ENCODE assay signal across 15 cellular contexts in the genomic region with DNA sequence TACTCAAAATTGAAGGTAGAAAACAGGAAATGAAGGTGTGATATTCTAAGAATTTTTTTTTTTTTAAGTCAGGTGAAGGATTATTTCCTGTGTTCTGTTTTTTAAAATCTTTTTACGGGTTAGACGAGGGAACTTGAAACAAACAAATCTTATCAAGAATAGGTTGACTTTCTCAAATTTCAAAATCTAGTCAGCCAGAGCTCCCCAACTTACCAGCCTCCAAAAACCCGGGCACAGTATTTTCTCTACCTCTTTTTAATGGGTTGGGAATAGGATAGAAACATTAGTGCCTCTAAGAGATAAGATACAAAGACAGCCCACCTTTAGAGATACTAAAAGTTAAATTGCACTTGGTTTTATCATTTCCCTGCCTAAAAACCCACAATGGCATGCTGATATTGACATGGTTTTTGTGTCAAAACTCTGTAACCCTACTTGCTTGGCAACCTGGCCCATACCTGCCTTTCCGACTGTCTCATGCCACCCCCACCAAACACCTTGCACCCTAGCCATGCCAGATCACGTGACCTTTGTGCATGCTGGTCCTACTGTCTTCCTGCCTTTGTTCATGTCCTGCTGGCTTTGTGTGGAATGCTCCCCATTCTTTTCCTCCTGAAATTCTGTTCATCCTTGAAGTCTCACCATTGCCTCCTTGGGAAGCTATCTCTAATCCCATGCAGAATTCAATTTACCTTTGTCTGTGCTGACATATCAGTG. TPM values are rescaled to one million over a fixed set of nuclear protein-coding genes. Genes with fewer than 3 reads are reported as not detected.
DNase-seq lines count a peak whose midpoint lies in the region; ATAC-seq and TF ChIP-seq lines count a peak whose summit lies in the region.
"Had no signal": no experiment of that assay in that cellular context is flagged by ENCODE, and none has a peak within 500 bp of the region (broad histone marks: within the 10 kb centered on the region; RNA-seq: fewer than 3 reads in every experiment).

No MANE protein-coding gene starts in this region.

- peaks cover 72% of the 10 kb centered on the region for H3K36me3 Mint-ChIP-seq in activated CD4-positive, alpha-beta T cell treated with anti-CD3 and anti-CD28 coated beads, Interleukin-2, amount 10 ng/mL, durations not matched to agents 7 days and 5 days (ENCODE audit: low read depth)
- H3K36me3 Mint-ChIP-seq in T-cell (peaks cover 60% of the 10 kb centered on the region), progenitor cell of endocrine pancreas (ENCODE audit: insufficient read depth) (peaks cover 11% of the 10 kb centered on the region)

- no peaks in the 10 kb centered on the region for H3K9me3 ChIP-seq in mammary epithelial cell (replicated peaks; ENCODE audit: insufficient read depth, low read length)
- H3K9me3 ChIP-seq: A549, esophagus muscularis mucosa, left ventricle myocardium inferior, neutrophil, tibial artery had no signal

- no TSS peak for BruUV-seq in mammary epithelial cell (replicated peaks; lab: Mats Ljungman, UMichigan)

- TF ChIP-seq CTCF in progenitor cell of endocrine pancreas (IDR thresholded peaks at IDR 0.05; ENCODE audit: unreplicated experiment), result no peak
- no peak for TF ChIP-seq CTCF in mammary epithelial cell (conservative IDR thresholded peaks at IDR 0.05 in 1 of 2, IDR thresholded peaks at IDR 0.05 in 1 of 2; ENCODE audit: extremely low read depth in 1 of 2, insufficient read depth in 1 of 2, low read depth in 1 of 2, low read length in 2 of 2)

- POLR2A ChIA-PET in activated CD4-positive, alpha-beta T cell treated with anti-CD3 and anti-CD28 coated beads, Interleukin-2, amount 10 ng/mL, durations not matched to agents 7 days and 5 days (lab: Charles Lee), result no interaction called here
- POLR2A ChIA-PET in T-cell (lab: Charles Lee), result interaction anchor here in 1 of 2 donors (0.6 to 2.8 kb wide), 8 partner anchors 21 to 136 kb away, joined by 3 to 10 read pairs (median 3); partner anchors contain the start of gene NIPAL3

- H3K4me1 ChIP-seq in mammary epithelial cell (ENCODE audit: insufficient read depth, low read length), result peaks cover 4% of the 10 kb centered on the region

- no peaks in the 10 kb centered on the region for H3K27me3 Mint-ChIP-seq in activated CD4-positive, alpha-beta T cell treated with anti-CD3 and anti-CD28 coated beads, Interleukin-2, amount 10 ng/mL, durations not matched to agents 7 days and 5 days
- peaks cover 0 to 2% of the 10 kb centered on the region in 2 donors for H3K27me3 Mint-ChIP-seq in T-cell
- no peaks in the 10 kb centered on the region for H3K27me3 Mint-ChIP-seq in progenitor cell of endocrine pancreas

- no peaks in the 10 kb centered on the region for H3K27me3 ChIP-seq in mammary epithelial cell (ENCODE audit: insufficient read depth, low read length)
- H3K27me3 ChIP-seq: esophagus muscularis mucosa had no signal

- H4K20me1 ChIP-seq in mammary epithelial cell (ENCODE audit: insufficient read depth, low read length), result no peaks in the 10 kb centered on the region

- H3K4me1 Mint-ChIP-seq in activated CD4-positive, alpha-beta T cell treated with anti-CD3 and anti-CD28 coated beads, Interleukin-2, amount 10 ng/mL, durations not matched to agents 7 days and 5 days, result peaks cover 68% of the 10 kb centered on the region
- H3K4me1 Mint-ChIP-seq in T-cell (peaks cover 70 to 87% (median 78%) of the 10 kb centered on the region in 3 donors), progenitor cell of endocrine pancreas (ENCODE audit: low read depth) (peaks cover 44% of the 10 kb centered on the region)

- intact Hi-C loops in mammary epithelial cell (cut with micrococcal nuclease), result loop anchor here (10.0 kb wide), 1 partner anchor 312 kb away; no protein-coding TSS in a partner anchor

- peak overlapping the region; percentile 66 for H3K4me3 Mint-ChIP-seq in activated CD4-positive, alpha-beta T cell treated with anti-CD3 and anti-CD28 coated beads, Interleukin-2, amount 10 ng/mL, durations not matched to agents 7 days and 5 days
- H3K4me3 Mint-ChIP-seq in T-cell (peak overlapping the region; percentile 78 to 100 (median 81)), progenitor cell of endocrine pancreas (ENCODE audit: low read depth) (no peak overlapping the region)

- no peak overlapping the region for H3K4me2 ChIP-seq in mammary epithelial cell (ENCODE audit: insufficient read depth, low read depth, low read length)
- H3K4me2 ChIP-seq: A549 had no signal

- CTCF ChIA-PET in activated CD4-positive, alpha-beta T cell treated with anti-CD3 and anti-CD28 coated beads, Interleukin-2, amount 10 ng/mL, durations not matched to agents 7 days and 5 days (lab: Charles Lee), result interaction anchor here (0.6 to 1.9 kb wide), 10 partner anchors 8 to 541 kb away, joined by 3 to 5 read pairs (median 4); partner anchors contain the start of gene NIPAL3
- CTCF ChIA-PET in T-cell (lab: Charles Lee) (interaction anchor here in 1 of 2 donors (0.8 to 2.9 kb wide), 6 partner anchors 10 to 91 kb away, joined by 3 to 12 read pairs (median 4); partner anchors contain the start of gene NIPAL3), mammary epithelial cell (lab: Charles Lee; ENCODE audit: low non-redundant PET) (no interaction called here)

- no peak for DNase-seq in activated CD4-positive, alpha-beta T cell treated with anti-CD3 and anti-CD28 coated beads, Interleukin-2, amount 10 ng/mL, durations not matched to agents 7 days and 5 days
- no peak for DNase-seq in activated CD4-positive, alpha-beta T cell treated with anti-CD3 and anti-CD28 coated beads, Interleukin-2, amount 50 U/mL, for 1 hour
- peak in 21 of 34 experiments; percentile 22 to 61 (median 48) for DNase-seq in T-cell
- peak; percentile 47 for DNase-seq in cerebellar cortex (ENCODE audit: low spot score)
- DNase-seq in progenitor cell of endocrine pancreas (ENCODE audit: low spot score, unreplicated experiment), result no peak
- no peak for DNase-seq in mammary epithelial cell
- no peak for DNase-seq in NCI-H1092 treated with DMSO at 0.1 percent for 48 hours (lab: John Stamatoyannopoulos, UW)
- DNase-seq: left ventricle myocardium inferior, tibial artery had no signal

- ATAC-seq in T-cell (replicated peaks in 1 of 4) (peak in 2 of 4 experiments; percentile 1 to 4), GM18873 (IDR thresholded peaks at IDR 0.05; ENCODE audit: low FRiP score, unreplicated experiment) (no peak)
- ATAC-seq: A549 had no signal

- no peak overlapping the region for H3K27ac ChIP-seq in mammary epithelial cell (ENCODE audit: insufficient read depth, low read depth, low read length)
- H3K27ac ChIP-seq: A549, esophagus muscularis mucosa, left ventricle myocardium inferior, neutrophil, SK-N-MC, tibial artery had no signal

- peaks cover 70% of the 10 kb centered on the region for H3K79me2 ChIP-seq in mammary epithelial cell (ENCODE audit: insufficient read depth, low read length)

- dilution Hi-C loops in mammary epithelial cell (cut with HindIII; ENCODE audit: low sequenced_read_pairs), result no loop called here

- in situ Hi-C loops in mammary epithelial cell (cut with MboI; ENCODE audit: low sequenced_read_pairs in 2 of 2), result no loop called here

- H3K4me3 ChIP-seq in mammary epithelial cell (replicated peaks in 1 of 3; ENCODE audit: insufficient read depth in 1 of 3, low read depth in 2 of 3, low read length in 3 of 3), result no peak overlapping the region
- H3K4me3 ChIP-seq: A549, esophagus muscularis mucosa, left ventricle myocardium inferior, SK-N-MC, tibial artery had no signal

- peak overlapping the region; percentile 91 for H3K27ac Mint-ChIP-seq in activated CD4-positive, alpha-beta T cell treated with anti-CD3 and anti-CD28 coated beads, Interleukin-2, amount 10 ng/mL, durations not matched to agents 7 days and 5 days
- H3K27ac Mint-ChIP-seq in T-cell, result peak overlapping the region; percentile 92 to 99
- peak overlapping the region; percentile 3 for H3K27ac Mint-ChIP-seq in progenitor cell of endocrine pancreas

- peaks cover 8% of the 10 kb centered on the region for H3K9me3 Mint-ChIP-seq in activated CD4-positive, alpha-beta T cell treated with anti-CD3 and anti-CD28 coated beads, Interleukin-2, amount 10 ng/mL, durations not matched to agents 7 days and 5 days
- H3K9me3 Mint-ChIP-seq in T-cell, result no peaks in the 10 kb centered on the region
- H3K9me3 Mint-ChIP-seq in progenitor cell of endocrine pancreas (ENCODE audit: low read depth), result peaks cover 5% of the 10 kb centered on the region

- no peaks in the 10 kb centered on the region for H3K36me3 ChIP-seq in mammary epithelial cell (ENCODE audit: insufficient read depth, low read length)
- H3K36me3 ChIP-seq: esophagus muscularis mucosa, left ventricle myocardium inferior, neutrophil, tibial artery had no signal

- WGBS in mammary epithelial cell (ENCODE audit: low coverage, missing lambda C conversion rate), result 81% methylated on average over 5 of the region's 5 CpGs

- no peak overlapping the region for H2AFZ ChIP-seq in mammary epithelial cell (ENCODE audit: low read depth, low read length)

- no peak overlapping the region for H3K9ac ChIP-seq in mammary epithelial cell (ENCODE audit: insufficient read depth, low read length)

RNA-seq across cellular contexts. Expression of gene RCAN3, which starts 4.2 kb away (rescaled TPM):
- 100 to 1,000 TPM in 1 of 2 experiments, 10 to 100 TPM in 1; 96.8 to 100 TPM for total RNA-seq in activated CD4-positive, alpha-beta T cell treated with anti-CD3 and anti-CD28 coated beads, Interleukin-2, amount 10 ng/mL, durations not matched to agents 7 days and 5 days
- total RNA-seq in T-cell (100 to 1,000 TPM; 149 to 202 (median 186) TPM), progenitor cell of endocrine pancreas (31.0 and 32.5 TPM in 2 replicates), mammary epithelial cell (10 to 100 TPM; 21.0 to 34.8 TPM)
- 16.7 TPM for polyA plus RNA-seq in mammary epithelial cell
- 40.3 TPM for polyA minus RNA-seq in mammary epithelial cell

RNA-seq across cellular contexts. Expression of gene NCMAP, which starts 49.0 kb away (rescaled TPM):
- total RNA-seq in activated CD4-positive, alpha-beta T cell treated with anti-CD3 and anti-CD28 coated beads, Interleukin-2, amount 10 ng/mL, durations not matched to agents 7 days and 5 days, result not detected
- total RNA-seq in T-cell, result under 1 TPM in 4 of 5 donors, not detected in 1; 0.13 to 0.23 (median 0.19) TPM
- total RNA-seq in progenitor cell of endocrine pancreas, result 1.3 and 1.7 TPM in 2 replicates
- 1 to 10 TPM in 1 of 2 donors, not detected in 1; 1.0 TPM for total RNA-seq in mammary epithelial cell
- polyA plus RNA-seq in mammary epithelial cell, result 0.02 TPM
- polyA minus RNA-seq in mammary epithelial cell, result 0.26 TPM
- total RNA-seq: chondrocyte had no signal

Comparison
In these comparisons a context has a peak if more than half of its experiments do, and no peak if none do; other contexts are left out.
1. DNase-seq: peak in T-cell (21 of 34) and cerebellar cortex (single experiment); none in activated CD4-positive, alpha-beta T cell treated with anti-CD3 and anti-CD28 coated beads, Interleukin-2, amount 10 ng/mL, durations not matched to agents 7 days and 5 days (single experiment), activated CD4-positive, alpha-beta T cell treated with anti-CD3 and anti-CD28 coated beads, Interleukin-2, amount 50 U/mL, for 1 hour (single experiment), progenitor cell of endocrine pancreas (single experiment), mammary epithelial cell (single experiment) and NCI-H1092 treated with DMSO at 0.1 percent for 48 hours (single experiment).
2. H3K27ac Mint-ChIP-seq: peak in every context shown above with its lines; median percentile 96 in T-cell; 91 in activated CD4-positive, alpha-beta T cell treated with anti-CD3 and anti-CD28 coated beads, Interleukin-2, amount 10 ng/mL, durations not matched to agents 7 days and 5 days; 3 in progenitor cell of endocrine pancreas.